Comparison of ENCODE assay signal across 11 cellular contexts in the genomic region with DNA sequence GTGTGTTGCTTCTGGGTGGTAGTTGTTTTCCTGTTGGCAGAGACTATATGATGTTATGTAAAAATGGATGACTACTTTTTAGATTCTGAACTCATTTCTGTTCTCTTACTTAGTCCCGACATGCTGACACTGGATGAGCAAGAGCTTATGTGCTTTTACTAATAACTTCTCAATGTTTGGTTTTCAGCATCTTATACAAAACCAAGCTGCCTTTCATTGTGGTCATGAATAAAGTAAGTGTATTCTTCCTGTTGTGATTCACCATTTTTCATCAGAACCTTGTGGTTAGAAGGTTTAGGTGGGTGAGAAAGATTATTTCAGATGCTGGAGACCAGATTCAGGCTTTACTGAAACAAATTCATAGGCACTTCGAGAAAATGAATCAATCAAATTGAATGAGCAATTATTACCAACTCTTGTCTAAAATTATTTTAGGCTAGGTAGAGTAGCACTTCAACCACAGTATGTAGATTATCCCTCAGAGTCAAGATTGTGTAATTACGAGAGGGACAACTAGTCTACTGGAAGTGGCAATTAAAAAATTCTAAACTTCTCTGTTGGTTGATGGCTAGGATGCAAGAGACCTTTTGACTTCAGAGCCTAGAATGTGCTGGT. TPM values are rescaled to one million over a fixed set of nuclear protein-coding genes. Genes with fewer than 3 reads are reported as not detected.
DNase-seq lines count a peak whose midpoint lies in the region; ATAC-seq and TF ChIP-seq lines count a peak whose summit lies in the region.
"Had no signal": no experiment of that assay in that cellular context is flagged by ENCODE, and none has a peak within 500 bp of the region (broad histone marks: within the 10 kb centered on the region; RNA-seq: fewer than 3 reads in every experiment).

No MANE protein-coding gene starts in this region.

- H3K4me3 ChIP-seq in SK-N-SH (ENCODE audit: low read depth in 2 of 2, low read length in 1 of 2) (no peak overlapping the region), skeletal muscle satellite cell (ENCODE audit: low read length) (no peak overlapping the region), mesendoderm (ENCODE audit: low read length) (no peak overlapping the region)
- no peak overlapping the region for H3K4me3 ChIP-seq in effector memory CD4-positive, alpha-beta T cell (ENCODE audit: insufficient read depth, low read depth, low read length, poor library complexity, severe bottlenecking)
- H3K4me3 ChIP-seq: K562 had no signal

- H3K79me1 ChIP-seq in mesendoderm (ENCODE audit: low read length): no peaks in the 10 kb centered on the region

- peaks cover 81% of the 10 kb centered on the region in 2 experiments for H3K36me3 ChIP-seq in SK-N-SH (replicated peaks in 1 of 2; ENCODE audit: control insufficient read depth in 1 of 2, insufficient read depth in 2 of 2, low read length in 1 of 2)
- H3K36me3 ChIP-seq in effector memory CD4-positive, alpha-beta T cell (ENCODE audit: control insufficient read depth, insufficient read depth, low read length): peaks cover 60% of the 10 kb centered on the region
- H3K36me3 ChIP-seq in skeletal muscle satellite cell (ENCODE audit: insufficient read depth, low read length): peaks cover 62% of the 10 kb centered on the region
- no peaks in the 10 kb centered on the region for H3K36me3 ChIP-seq in mesendoderm (ENCODE audit: control insufficient read depth, insufficient read depth, low read length)

- H4K20me1 ChIP-seq in SK-N-SH (ENCODE audit: insufficient read depth): no peaks in the 10 kb centered on the region

- intact Hi-C loops in activated CD4-positive, alpha-beta T cell treated with anti-CD3 and anti-CD28 coated beads, Interleukin-2, amount 10 ng/mL, durations not matched to agents 24 days and 14 days (cut with micrococcal nuclease): loop anchor here (1.0 to 2.0 kb wide), 4 partner anchors 9 to 209 kb away; partner anchors contain the start of genes CCDC121, GPN1, NRBP1 and SLC4A1AP

- no peak overlapping the region for H2AK5ac ChIP-seq in mesendoderm (ENCODE audit: low read length)

- H3K27ac ChIP-seq in SK-N-SH (ENCODE audit: low read depth in 2 of 2, low read length in 1 of 2): peak overlapping the region in 1 of 2 experiments; percentile 56; a peak in 2 of 4 replicates
- peak overlapping the region; percentile 33 for H3K27ac ChIP-seq in effector memory CD4-positive, alpha-beta T cell (ENCODE audit: insufficient read depth, low read length, poor library complexity, severe bottlenecking)
- no peak overlapping the region for H3K27ac ChIP-seq in mesendoderm (ENCODE audit: low read depth, low read length)

- no peaks in the 10 kb centered on the region for H3K9me2 ChIP-seq in SK-N-SH

- H3K56ac ChIP-seq in mesendoderm (ENCODE audit: low read length): no peak overlapping the region

- H2BK5ac ChIP-seq in mesendoderm (ENCODE audit: low read length): no peak overlapping the region

- POLR2A ChIA-PET in SK-N-SH (lab: Yijun Ruan, JAX): no interaction called here

- no peak overlapping the region for H4K8ac ChIP-seq in mesendoderm (ENCODE audit: low read depth, low read length)

- H3K79me2 ChIP-seq in SK-N-SH (ENCODE audit: insufficient read depth) (peaks cover 12% of the 10 kb centered on the region; the same call in 1 of the 2 replicates), mesendoderm (ENCODE audit: control insufficient read depth, insufficient read depth, low read length) (no peaks in the 10 kb centered on the region)

- no peak overlapping the region for H3K18ac ChIP-seq in mesendoderm (ENCODE audit: low read length)

- H2BK15ac ChIP-seq in mesendoderm (replicated peaks; ENCODE audit: low read depth): no peak overlapping the region

- WGBS in SK-N-SH (ENCODE audit: low lambda C conversion rate): 56% methylated on average over 3 of the region's 3 CpGs
- WGBS in mesendoderm (ENCODE audit: extremely low coverage, insufficient coverage, low lambda C conversion rate): no CpG with 5 or more reads among the region's 3 CpGs

- H3K9ac ChIP-seq in SK-N-SH (peak overlapping the region; percentile 15; the same call in 1 of the 2 replicates), skeletal muscle satellite cell (ENCODE audit: low read depth, low read length) (peak overlapping the region; percentile 43), mesendoderm (ENCODE audit: low read length) (no peak overlapping the region)

- no peak overlapping the region for H2BK120ac ChIP-seq in mesendoderm (ENCODE audit: low read depth, low read length)

- CTCF ChIA-PET in SK-N-SH (lab: Yijun Ruan, JAX): interaction anchor here (0.7 to 2.5 kb wide), 3 partner anchors 17 to 45 kb away, joined by 3 to 11 read pairs (median 4); no protein-coding TSS in a partner anchor

- peaks cover 50% of the 10 kb centered on the region for H3F3A ChIP-seq in SK-N-SH (replicated peaks; ENCODE audit: insufficient read depth)

- DNase-seq in activated CD4-positive, alpha-beta T cell treated with anti-CD3 and anti-CD28 coated beads, Interleukin-2, amount 10 ng/mL, durations not matched to agents 24 days and 14 days: peak; percentile 64
- DNase-seq in activated CD4-positive, alpha-beta T cell treated with anti-CD3 and anti-CD28 coated beads for 48 hours: no peak
- no peak for DNase-seq in SK-N-SH
- no peak for DNase-seq in effector memory CD4-positive, alpha-beta T cell
- no peak for DNase-seq in occipital lobe (lab: John Stamatoyannopoulos, UW)
- DNase-seq in mesendoderm: no peak
- DNase-seq: GF-D8, NCI-H2107 had no signal

- peak overlapping the region; percentile 93 for H3K27ac Mint-ChIP-seq in activated CD4-positive, alpha-beta T cell treated with anti-CD3 and anti-CD28 coated beads, Interleukin-2, amount 10 ng/mL, durations not matched to agents 24 days and 14 days

- no peaks in the 10 kb centered on the region for H3K9me3 Mint-ChIP-seq in activated CD4-positive, alpha-beta T cell treated with anti-CD3 and anti-CD28 coated beads, Interleukin-2, amount 10 ng/mL, durations not matched to agents 24 days and 14 days

- H3K36me3 Mint-ChIP-seq in activated CD4-positive, alpha-beta T cell treated with anti-CD3 and anti-CD28 coated beads, Interleukin-2, amount 10 ng/mL, durations not matched to agents 24 days and 14 days (ENCODE audit: low read depth): peaks cover 68% of the 10 kb centered on the region

- H3K4me2 ChIP-seq in SK-N-SH: no peak overlapping the region
- peak overlapping the region; percentile 64 for H3K4me2 ChIP-seq in skeletal muscle satellite cell (ENCODE audit: low read length)
- no peak overlapping the region for H3K4me2 ChIP-seq in mesendoderm (ENCODE audit: low read length)

- no peak overlapping the region for H3K4ac ChIP-seq in mesendoderm (ENCODE audit: low read depth, low read length)

- ATAC-seq in GM21528 (IDR thresholded peaks at IDR 0.05; ENCODE audit: low FRiP score, unreplicated experiment): no peak
- ATAC-seq: K562 had no signal

- no peaks in the 10 kb centered on the region for H3K27me3 Mint-ChIP-seq in activated CD4-positive, alpha-beta T cell treated with anti-CD3 and anti-CD28 coated beads, Interleukin-2, amount 10 ng/mL, durations not matched to agents 24 days and 14 days

- TF ChIP-seq CTCF in SK-N-SH (IDR thresholded peaks at IDR 0.05): no peak

- H3K27me3 ChIP-seq in SK-N-SH (ENCODE audit: insufficient read depth) (no peaks in the 10 kb centered on the region), skeletal muscle satellite cell (ENCODE audit: control insufficient read depth, insufficient read depth, low read length) (no peaks in the 10 kb centered on the region), mesendoderm (ENCODE audit: insufficient read depth, low read length, poor library complexity) (no peaks in the 10 kb centered on the region)
- no peaks in the 10 kb centered on the region for H3K27me3 ChIP-seq in effector memory CD4-positive, alpha-beta T cell (replicated peaks; ENCODE audit: control insufficient read depth, insufficient read depth, low read length, poor library complexity, severe bottlenecking)

- H4K5ac ChIP-seq in mesendoderm (ENCODE audit: low read length): no peak overlapping the region

- H3K4me1 Mint-ChIP-seq in activated CD4-positive, alpha-beta T cell treated with anti-CD3 and anti-CD28 coated beads, Interleukin-2, amount 10 ng/mL, durations not matched to agents 24 days and 14 days: peaks cover 19% of the 10 kb centered on the region

- H3K4me1 ChIP-seq in SK-N-SH (ENCODE audit: control insufficient read depth in 1 of 2, insufficient read depth in 2 of 2, low read depth in 1 of 2, low read length in 1 of 2): no peaks in the 10 kb centered on the region; a peak in 1 of 4 replicates
- no peaks in the 10 kb centered on the region for H3K4me1 ChIP-seq in effector memory CD4-positive, alpha-beta T cell (ENCODE audit: control insufficient read depth, insufficient read depth, low read length, poor library complexity, severe bottlenecking)
- H3K4me1 ChIP-seq in skeletal muscle satellite cell (ENCODE audit: control insufficient read depth, insufficient read depth, low read length): peaks cover 25% of the 10 kb centered on the region
- H3K4me1 ChIP-seq in mesendoderm (ENCODE audit: control insufficient read depth, low read depth, low read length): no peaks in the 10 kb centered on the region

- H3K4me3 Mint-ChIP-seq in activated CD4-positive, alpha-beta T cell treated with anti-CD3 and anti-CD28 coated beads, Interleukin-2, amount 10 ng/mL, durations not matched to agents 24 days and 14 days: peak overlapping the region; percentile 72

- TF ChIP-seq EP300 in SK-N-SH (IDR thresholded peaks at IDR 0.05; ENCODE audit: borderline replicate concordance in 1 of 2, low read depth in 1 of 2, low read length in 1 of 2): 0 out of 4 replicates have a peak, but pooled peaks of 1 of the 2 experiments have one; percentile 25

- H2AFZ ChIP-seq in SK-N-SH (ENCODE audit: low read depth): no peak overlapping the region

- no peak overlapping the region for H3K23ac ChIP-seq in mesendoderm (ENCODE audit: low read length)

- H3K9me3 ChIP-seq in SK-N-SH: no peaks in the 10 kb centered on the region
- H3K9me3 ChIP-seq in effector memory CD4-positive, alpha-beta T cell (ENCODE audit: control insufficient read depth, low read length): no peaks in the 10 kb centered on the region
- H3K9me3 ChIP-seq in skeletal muscle satellite cell (replicated peaks; ENCODE audit: low read length): no peaks in the 10 kb centered on the region

- TF ChIP-seq RAD21 in SK-N-SH (IDR thresholded peaks at IDR 0.05; ENCODE audit: low read length): no peak

RNA-seq across cellular contexts. Expression of gene GPN1, which starts 9.3 kb away (rescaled TPM):
- 51.0 and 55.4 TPM in 2 replicates for total RNA-seq in activated CD4-positive, alpha-beta T cell treated with anti-CD3 and anti-CD28 coated beads, Interleukin-2, amount 10 ng/mL, durations not matched to agents 24 days and 14 days
- 74.0 and 92.8 TPM in 2 replicates for polyA plus RNA-seq in SK-N-SH (2012; rRNA removed)
- polyA plus RNA-seq in SK-N-SH (2012; cell fraction: cytosol; rRNA removed): 97.6 and 100 TPM in 2 replicates
- polyA plus RNA-seq in SK-N-SH (2012; cell fraction: nucleus; rRNA removed): 56.0 and 77.7 TPM in 2 replicates
- total RNA-seq in skeletal muscle satellite cell (2012; rRNA removed): 44.6 and 48.5 TPM in 2 replicates
- 29.6 TPM for total RNA-seq in occipital lobe
- 42.1 TPM for polyA plus RNA-seq in mesendoderm (2013, experiment 1 of 2)
- polyA plus RNA-seq in mesendoderm (2013, experiment 2 of 2): 42.1 TPM

RNA-seq across cellular contexts. Expression of gene CCDC121, which starts 9.3 kb away (rescaled TPM):
- total RNA-seq in activated CD4-positive, alpha-beta T cell treated with anti-CD3 and anti-CD28 coated beads, Interleukin-2, amount 10 ng/mL, durations not matched to agents 24 days and 14 days: 0.54 and 0.63 TPM in 2 replicates
- polyA plus RNA-seq in SK-N-SH (2012; rRNA removed): 2.3 and 2.7 TPM in 2 replicates
- polyA plus RNA-seq in SK-N-SH (2012; cell fraction: cytosol; rRNA removed): 2.5 and 2.8 TPM in 2 replicates
- 2.8 and 3.3 TPM in 2 replicates for polyA plus RNA-seq in SK-N-SH (2012; cell fraction: nucleus; rRNA removed)
- 0.25 and 1.1 TPM in 2 replicates for total RNA-seq in skeletal muscle satellite cell (2012; rRNA removed)
- total RNA-seq in occipital lobe: 5.9 TPM
- 1.9 TPM for polyA plus RNA-seq in mesendoderm (2013, experiment 1 of 2)
- 1.7 TPM for polyA plus RNA-seq in mesendoderm (2013, experiment 2 of 2)

RNA-seq across cellular contexts. Expression of gene SUPT7L, which starts 25.3 kb away (rescaled TPM):
- total RNA-seq in activated CD4-positive, alpha-beta T cell treated with anti-CD3 and anti-CD28 coated beads, Interleukin-2, amount 10 ng/mL, durations not matched to agents 24 days and 14 days: 33.3 and 34.5 TPM in 2 replicates
- 49.7 and 69.3 TPM in 2 replicates for polyA plus RNA-seq in SK-N-SH (2012; rRNA removed)
- 28.3 and 33.5 TPM in 2 replicates for polyA plus RNA-seq in SK-N-SH (2012; cell fraction: cytosol; rRNA removed)
- 135 and 184 TPM in 2 replicates for polyA plus RNA-seq in SK-N-SH (2012; cell fraction: nucleus; rRNA removed)
- 25.1 and 26.6 TPM in 2 replicates for total RNA-seq in skeletal muscle satellite cell (2012; rRNA removed)
- total RNA-seq in occipital lobe: 26.0 TPM
- polyA plus RNA-seq in mesendoderm (2013, experiment 1 of 2): 24.1 TPM
- 23.7 TPM for polyA plus RNA-seq in mesendoderm (2013, experiment 2 of 2)

RNA-seq across cellular contexts. Expression of gene SLC4A1AP, which starts 25.6 kb away (rescaled TPM):
- total RNA-seq in activated CD4-positive, alpha-beta T cell treated with anti-CD3 and anti-CD28 coated beads, Interleukin-2, amount 10 ng/mL, durations not matched to agents 24 days and 14 days: 27.1 and 28.7 TPM in 2 replicates
- 9.4 and 9.8 TPM in 2 replicates for polyA plus RNA-seq in SK-N-SH (2012; rRNA removed)
- 10.6 and 13.9 TPM in 2 replicates for polyA plus RNA-seq in SK-N-SH (2012; cell fraction: cytosol; rRNA removed)
- polyA plus RNA-seq in SK-N-SH (2012; cell fraction: nucleus; rRNA removed): 8.7 and 11.4 TPM in 2 replicates
- 25.3 and 29.9 TPM in 2 replicates for total RNA-seq in skeletal muscle satellite cell (2012; rRNA removed)
- 30.4 TPM for total RNA-seq in occipital lobe
- 23.9 TPM for polyA plus RNA-seq in mesendoderm (2013, experiment 1 of 2)
- 24.8 TPM for polyA plus RNA-seq in mesendoderm (2013, experiment 2 of 2)

RNA-seq across cellular contexts. Expression of gene ZNF512, which starts 55.3 kb away (rescaled TPM):
- 29.0 and 32.7 TPM in 2 replicates for total RNA-seq in activated CD4-positive, alpha-beta T cell treated with anti-CD3 and anti-CD28 coated beads, Interleukin-2, amount 10 ng/mL, durations not matched to agents 24 days and 14 days
- polyA plus RNA-seq in SK-N-SH (2012; rRNA removed): 22.3 and 36.5 TPM in 2 replicates
- polyA plus RNA-seq in SK-N-SH (2012; cell fraction: cytosol; rRNA removed): 26.9 and 29.5 TPM in 2 replicates
- polyA plus RNA-seq in SK-N-SH (2012; cell fraction: nucleus; rRNA removed): 87.7 and 112 TPM in 2 replicates
- 15.5 and 18.8 TPM in 2 replicates for total RNA-seq in skeletal muscle satellite cell (2012; rRNA removed)
- 55.8 TPM for total RNA-seq in occipital lobe
- polyA plus RNA-seq in mesendoderm (2013, experiment 1 of 2): 25.1 TPM
- polyA plus RNA-seq in mesendoderm (2013, experiment 2 of 2): 26.0 TPM
